1 cellular context compared by ENCODE assay signal in genomic region chr3:98954242-98954641, GRCh38.
TF ChIP-seq lines count a peak whose summit lies in the region.

No MANE protein-coding gene starts in this region.

TF ChIP-seq in SK-N-SH, 30 proteins besides CTCF, POLR2A, EP300 and RAD21 (continued from another document):
- no peak for TF ChIP-seq JUND (IDR thresholded peaks at IDR 0.05)
- TF ChIP-seq NRF1 (IDR thresholded peaks at IDR 0.05; ENCODE audit: low read depth, low read length) = no peak
- TF ChIP-seq REST (IDR thresholded peaks at IDR 0.05; ENCODE audit: low read depth, low read length) = no peak
